In genomic region chr1:150486966-150487762, GRCh38 we compare ENCODE assay signal across 1 cellular context.
A peak's percentile ranks its signal among the peaks of the same experiment; 100 is the strongest.
TF ChIP-seq lines count a peak whose summit lies in the region.

Gene TARS2, plus strand, starts transcription at chr1:150487419. Its CDS starts 32 bp downstream, at chr1:150487451.

TF ChIP-seq in HEK293, 187 proteins besides CTCF, POLR2A, EP300 and RAD21 (continued from another document and continues in another):
- no peak for TF ChIP-seq ELK4 (IDR thresholded peaks at IDR 0.05; ENCODE audit: borderline replicate concordance, low read depth, low read length)
- TF ChIP-seq ZBTB44 (tag by site-specific recombination; IDR thresholded peaks at IDR 0.05), result 0 out of 2 replicates have a peak, but pooled peaks have one; percentile 3
- TF ChIP-seq ZNF555 (tag by site-specific recombination; conservative IDR thresholded peaks at IDR 0.05), result no peak
- TF ChIP-seq KLF10 (tag by site-specific recombination; IDR thresholded peaks at IDR 0.05), result peak; percentile 47
- peak; percentile 91 for TF ChIP-seq ZNF639 (tag by site-specific recombination; IDR thresholded peaks at IDR 0.05)
- TF ChIP-seq ZNF138 (tag by site-specific recombination; IDR thresholded peaks at IDR 0.05; ENCODE audit: borderline replicate concordance), result no peak
- peak; percentile 98 for TF ChIP-seq TRIM28 (IDR thresholded peaks at IDR 0.05; ENCODE audit: borderline replicate concordance, low read length)
- TF ChIP-seq ZSCAN5A (tag by site-specific recombination; IDR thresholded peaks at IDR 0.05), result peak; percentile 96
- TF ChIP-seq PRDM4 (tag by site-specific recombination; IDR thresholded peaks at IDR 0.05), result peak; percentile 43; the same call in 1 of the 2 replicates
- peak; percentile 92 for TF ChIP-seq PRDM10 (tag by site-specific recombination; IDR thresholded peaks at IDR 0.05)
- TF ChIP-seq GLIS2 (tag by site-specific recombination; IDR thresholded peaks at IDR 0.05), result peak; percentile 18; the same call in 1 of the 2 replicates
- TF ChIP-seq ZNF24 (tag by site-specific recombination; IDR thresholded peaks at IDR 0.05), result peak; percentile 94; the same call in 1 of the 2 replicates
- no peak for TF ChIP-seq ZNF280C (tag by site-specific recombination; IDR thresholded peaks at IDR 0.05)
- TF ChIP-seq ZBTB10 (tag by site-specific recombination; IDR thresholded peaks at IDR 0.05), result peak; percentile 41
- no peak for TF ChIP-seq ZNF530 (tag by site-specific recombination; IDR thresholded peaks at IDR 0.05; ENCODE audit: low read depth)
- TF ChIP-seq ZNF518A (tag by site-specific recombination; conservative IDR thresholded peaks at IDR 0.05; ENCODE audit: low read depth), result peak; percentile 94
- TF ChIP-seq GFI1B (tag by site-specific recombination; IDR thresholded peaks at IDR 0.05), result no peak
- no peak for TF ChIP-seq ZNF544 (tag by site-specific recombination; IDR thresholded peaks at IDR 0.05)
- peak; percentile 93 for TF ChIP-seq ZSCAN30 (tag by site-specific recombination; IDR thresholded peaks at IDR 0.05)
- TF ChIP-seq ZNF391 (tag by site-specific recombination; IDR thresholded peaks at IDR 0.05; ENCODE audit: borderline replicate concordance, low read depth), result peak; percentile 88; the same call in 1 of the 2 replicates
- TF ChIP-seq ZNF843 (tag by site-specific recombination; IDR thresholded peaks at IDR 0.05), result peak; percentile 72
- no peak for TF ChIP-seq ZBTB6 (tag by site-specific recombination; IDR thresholded peaks at IDR 0.05)
- no peak for TF ChIP-seq ZNF473 (tag by site-specific recombination; IDR thresholded peaks at IDR 0.05)
- no peak for TF ChIP-seq ZNF585B (tag by site-specific recombination; IDR thresholded peaks at IDR 0.05)
- TF ChIP-seq ZNF785 (tag by site-specific recombination; IDR thresholded peaks at IDR 0.05), result 0 out of 2 replicates have a peak, but pooled peaks have one; percentile 33
- TF ChIP-seq ZNF133 (tag by site-specific recombination; IDR thresholded peaks at IDR 0.05), result no peak
- TF ChIP-seq ZFP69B (tag by site-specific recombination; IDR thresholded peaks at IDR 0.05), result peak; percentile 88
- peak; percentile 45; the same call in 1 of the 2 replicates for TF ChIP-seq SCRT2 (tag by site-specific recombination; IDR thresholded peaks at IDR 0.05)
- TF ChIP-seq ZFHX2 (tag by site-specific recombination; conservative IDR thresholded peaks at IDR 0.05), result 0 out of 2 replicates have a peak, but pooled peaks have one; percentile 24
